In genomic region chr7:35537067-35538023, GRCh38 we compare ENCODE assay signal across 8 cellular contexts.
DNase-seq lines count a peak whose midpoint lies in the region; TF ChIP-seq lines count a peak whose summit lies in the region.

No MANE protein-coding gene starts in this region.

- DNase-seq in EL (peak; percentile 71), GM23248 (peak; percentile 84), RPMI8226 (peak; percentile 78), activated gamma-delta T cell (lab: John Stamatoyannopoulos, UW) (peak; percentile 50), foreskin melanocyte (peak; percentile 47)

- H4K20me1 ChIP-seq in GM23248 (ENCODE audit: insufficient read depth) (no peaks in the 10 kb centered on the region), KMS-11 (ENCODE audit: insufficient read depth) (no peaks in the 10 kb centered on the region)

- H3K36me3 ChIP-seq in GM23248 (ENCODE audit: low read depth): no peaks in the 10 kb centered on the region
- H3K36me3 ChIP-seq in KMS-11 (ENCODE audit: insufficient read depth): no peaks in the 10 kb centered on the region
- H3K36me3 ChIP-seq in neutrophil: no peaks in the 10 kb centered on the region
- H3K36me3 ChIP-seq in subcutaneous abdominal adipose tissue (ENCODE audit: control insufficient read depth in 5 of 5, insufficient read depth in 5 of 5, low read length in 5 of 5): no peaks in the 10 kb centered on the region

- peaks cover 4% of the 10 kb centered on the region; the same call in 1 of the 2 replicates for H3K27me3 ChIP-seq in GM23248 (replicated peaks; ENCODE audit: insufficient read depth)
- no peaks in the 10 kb centered on the region for H3K27me3 ChIP-seq in KMS-11 (ENCODE audit: insufficient read depth, low read depth)
- H3K27me3 ChIP-seq in neutrophil: peaks cover 43% of the 10 kb centered on the region
- H3K27me3 ChIP-seq in subcutaneous abdominal adipose tissue (ENCODE audit: control insufficient read depth in 5 of 5, insufficient read depth in 4 of 5, low read length in 5 of 5): no peaks in the 10 kb centered on the region

- no peaks in the 10 kb centered on the region for H3K79me2 ChIP-seq in GM23248 (ENCODE audit: insufficient read depth)
- H3K79me2 ChIP-seq in KMS-11 (ENCODE audit: insufficient read depth, low read depth): no peaks in the 10 kb centered on the region

- in situ Hi-C loops in GM23248 (cut with MboI): no loop called here

- 7 to 13% methylated on average over 29 to 43 of the region's 43 CpGs for WGBS in GM23248 (ENCODE audit: low coverage in 1 of 2, low lambda C conversion rate in 2 of 2, missing lambda C conversion rate in 2 of 2), 2 experiments

- peak overlapping the region; percentile 55; the same call in 1 of the 2 replicates for H3K4me3 ChIP-seq in GM23248
- H3K4me3 ChIP-seq in KMS-11 (IDR thresholded peaks at IDR 0.05; ENCODE audit: insufficient read depth, low read depth, low read length): no peak overlapping the region
- H3K4me3 ChIP-seq in neutrophil (ENCODE audit: low read depth in 1 of 2, low read length in 1 of 2): peak overlapping the region in 1 of 2 experiments; percentile 10
- H3K4me3 ChIP-seq in subcutaneous abdominal adipose tissue (ENCODE audit: low read depth in 1 of 5, low read length in 5 of 5): peak overlapping the region; percentile 12 to 55 (median 48)

- H3K4me1 ChIP-seq in GM23248 (ENCODE audit: insufficient read depth) (no peaks in the 10 kb centered on the region), KMS-11 (ENCODE audit: low read depth, poor library complexity, severe bottlenecking) (no peaks in the 10 kb centered on the region), neutrophil (ENCODE audit: control insufficient read depth in 1 of 2, insufficient read depth in 1 of 2, low read depth in 1 of 2, low read length in 1 of 2) (peaks cover 0 to 5% of the 10 kb centered on the region in 2 experiments), subcutaneous abdominal adipose tissue (ENCODE audit: control insufficient read depth in 5 of 5, insufficient read depth in 5 of 5, low read length in 5 of 5) (peaks cover 0 to 18% (median 11%) of the 10 kb centered on the region in 5 donors)

- TF ChIP-seq CTCF in KMS-11 (conservative IDR thresholded peaks at IDR 0.05; ENCODE audit: low read depth, low read length) (peak; percentile 92), neutrophil (IDR thresholded peaks at IDR 0.05) (peak; percentile 56)

- no peaks in the 10 kb centered on the region for H3K9me3 ChIP-seq in GM23248 (ENCODE audit: low read depth)
- H3K9me3 ChIP-seq in neutrophil: no peaks in the 10 kb centered on the region
- H3K9me3 ChIP-seq in subcutaneous abdominal adipose tissue (ENCODE audit: control insufficient read depth in 5 of 5, low read length in 5 of 5): no peaks in the 10 kb centered on the region

- H3K9me2 ChIP-seq in GM23248 (ENCODE audit: insufficient read depth): no peaks in the 10 kb centered on the region

- H2AFZ ChIP-seq in GM23248: 0 out of 2 replicates have a peak overlapping the region, but pooled peaks have one; percentile 63
- H2AFZ ChIP-seq in KMS-11 (ENCODE audit: low read depth): peak overlapping the region; percentile 73

- H3K27ac ChIP-seq in GM23248 (no peak overlapping the region), KMS-11 (no peak overlapping the region), neutrophil (no peak overlapping the region), subcutaneous abdominal adipose tissue (ENCODE audit: low read depth, low read length) (no peak overlapping the region)

- H3K4me2 ChIP-seq in GM23248 (ENCODE audit: unreplicated experiment): peak overlapping the region; percentile 58
- no peak overlapping the region; the same call in 1 of the 2 replicates for H3K4me2 ChIP-seq in KMS-11

- no peaks in the 10 kb centered on the region for H3F3A ChIP-seq in GM23248 (ENCODE audit: insufficient read depth)

- H3K9ac ChIP-seq in GM23248: no peak overlapping the region
- no peak overlapping the region for H3K9ac ChIP-seq in KMS-11
- H3K9ac ChIP-seq in subcutaneous abdominal adipose tissue (ENCODE audit: low read length in 5 of 5): no peak overlapping the region
